1 cellular context compared by ENCODE assay signal in the genomic region with DNA sequence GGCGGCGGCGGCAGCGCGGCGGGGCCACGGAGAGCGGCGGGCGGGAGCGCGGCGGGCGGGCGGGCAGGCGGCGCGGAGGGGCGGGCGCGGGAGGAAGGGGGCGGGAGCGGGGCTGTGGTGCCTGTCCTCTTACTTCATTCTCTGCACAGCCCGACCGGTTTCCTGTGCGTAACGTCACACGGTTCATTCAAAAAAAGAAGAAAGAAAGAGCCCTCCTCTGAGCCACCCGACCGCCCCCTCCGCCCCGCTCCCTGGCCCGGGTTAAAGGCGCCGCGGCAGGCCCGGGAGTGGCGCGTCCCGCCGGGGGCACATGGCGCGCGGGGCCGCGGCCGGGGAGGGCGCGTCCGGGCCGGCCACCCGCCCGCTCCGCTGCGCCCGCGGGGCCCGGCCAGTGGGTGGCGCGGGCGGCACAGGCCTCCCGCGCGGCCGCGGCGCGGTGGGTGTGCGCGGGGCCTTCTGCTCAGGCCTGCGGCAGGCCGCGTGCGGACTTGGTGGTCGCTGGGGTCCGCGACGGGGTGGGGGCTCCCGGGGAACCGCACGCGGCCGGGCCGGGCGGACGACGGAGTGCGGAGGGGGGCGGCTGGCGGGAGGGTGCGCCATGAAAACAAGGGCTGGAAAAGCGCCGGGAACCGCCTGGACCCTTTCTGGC.
TF ChIP-seq lines count a peak whose summit lies in the region.

No MANE protein-coding gene starts in this region.

TF ChIP-seq in SK-N-SH treated with all-trans-retinoic acid at 6 μM for 48 hours, 23 proteins besides CTCF, POLR2A, EP300 and RAD21 (continued from another document):
- TF ChIP-seq ZNF70 (CRISPR knock-in tag; IDR thresholded peaks at IDR 0.05) (no peak), ZFP3 (CRISPR knock-in tag; IDR thresholded peaks at IDR 0.05) (no peak)
